ENCODE assay signal across 19 cellular contexts in the genomic region with DNA sequence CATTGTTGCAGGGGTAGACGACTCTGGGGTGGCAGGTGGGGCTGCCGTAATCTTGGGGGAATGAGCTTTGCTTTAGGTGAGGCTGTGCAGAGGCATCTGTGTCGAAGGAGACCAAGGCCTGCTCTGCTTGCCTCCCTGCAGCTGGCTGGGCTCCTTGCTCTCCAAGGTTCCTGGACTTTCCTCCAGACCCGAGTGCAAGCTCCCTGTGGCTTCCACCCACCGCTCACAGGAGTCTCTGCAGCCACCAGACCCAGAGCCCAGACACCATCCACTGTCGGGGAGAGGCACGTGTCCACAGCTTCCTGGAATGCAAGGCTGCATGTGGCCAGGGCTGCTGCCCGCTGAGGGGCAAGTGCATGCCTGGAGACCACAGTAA. TPM values are rescaled to one million over a fixed set of nuclear protein-coding genes. Genes with fewer than 3 reads are reported as not detected.
DNase-seq lines count a peak whose midpoint lies in the region; ATAC-seq, FAIRE-seq and TF ChIP-seq lines count a peak whose summit lies in the region.
"Had no signal": no experiment of that assay in that cellular context is flagged by ENCODE, and none has a peak within 500 bp of the region (broad histone marks: within the 10 kb centered on the region; RNA-seq: fewer than 3 reads in every experiment).

No MANE protein-coding gene starts in this region.

- no peaks in the 10 kb centered on the region for H3K9me2 ChIP-seq in HCT116 (ENCODE audit: insufficient read depth)

- H4K8ac ChIP-seq in H1 (ENCODE audit: extremely low read depth, insufficient read depth, low read length) = no peak overlapping the region

- H3K36me3 ChIP-seq in HCT116 (ENCODE audit: control insufficient read depth in 1 of 2, insufficient read depth in 2 of 2, low read length in 2 of 2) (no peaks in the 10 kb centered on the region), H1 (ENCODE audit: control insufficient read depth in 2 of 4, insufficient read depth in 4 of 4, low read length in 3 of 4) (no peaks in the 10 kb centered on the region), body of pancreas (replicated peaks in 1 of 2; ENCODE audit: insufficient read depth in 1 of 2, low read depth in 2 of 2) (no peaks in the 10 kb centered on the region)
- H3K36me3 ChIP-seq: BLaER1 treated with 17β-estradiol and CSF1 and Interleukin-3, amounts not matched to agents 10 nM and 100 nM; Peyer's patch had no signal

- H2AK5ac ChIP-seq in H1 (ENCODE audit: low read depth, low read length) = 0 out of 2 replicates have a peak overlapping the region, but pooled peaks have one; percentile 34

- no peak overlapping the region for H2BK20ac ChIP-seq in H1 (ENCODE audit: low read length)

- no peak overlapping the region for H4K5ac ChIP-seq in H1 (ENCODE audit: insufficient read length, low read depth, low read length)

- no peak overlapping the region; the same call in 1 of the 2 replicates for H2BK12ac ChIP-seq in H1 (ENCODE audit: low read depth, low read length)

- H3K23me2 ChIP-seq in H1 (ENCODE audit: low read depth, low read length) = no peaks in the 10 kb centered on the region; the same call in 1 of the 2 replicates

- H2BK15ac ChIP-seq in H1 (ENCODE audit: low read length) = no peak overlapping the region

- no peak for TF ChIP-seq CTCF in HCT116 (IDR thresholded peaks at IDR 0.05 in 2 of 3, conservative IDR thresholded peaks at IDR 0.05 in 1 of 3; ENCODE audit: borderline replicate concordance in 1 of 3, insufficient read depth in 1 of 3, low read depth in 2 of 3, low read length in 2 of 3)
- no peak for TF ChIP-seq CTCF in H1 (IDR thresholded peaks at IDR 0.05; ENCODE audit: control extremely low read depth in 1 of 3, insufficient read depth in 1 of 3, low read depth in 1 of 3, low read length in 3 of 3)
- TF ChIP-seq CTCF in body of pancreas (IDR thresholded peaks at IDR 0.05) = no peak

- H2BK120ac ChIP-seq in H1 (replicated peaks; ENCODE audit: low read depth, low read length) = no peak overlapping the region

- no peak overlapping the region for H3K18ac ChIP-seq in H1 (ENCODE audit: extremely low read depth, low read length)

- H3K9me3 ChIP-seq in HCT116 (ENCODE audit: control insufficient read depth in 1 of 2, insufficient read depth in 1 of 2, low read depth in 1 of 2, low read length in 2 of 2) (no peaks in the 10 kb centered on the region), H1 (ENCODE audit: insufficient read depth in 2 of 2, low read depth in 1 of 2, low read length in 1 of 2) (no peaks in the 10 kb centered on the region), body of pancreas (no peaks in the 10 kb centered on the region)
- H3K9me3 ChIP-seq: Peyer's patch had no signal

- H3K23ac ChIP-seq in H1 (ENCODE audit: insufficient read length) = no peak overlapping the region

- ATAC-seq in HCT116 (no peak), sciatic nerve (no peak), body of pancreas (no peak)

- 89% methylated on average over 8 of the region's 8 CpGs; no CpG with 5 or more reads in 1 of the 2 experiments for WGBS in H1 (ENCODE audit: extremely low coverage in 1 of 2, insufficient coverage in 1 of 2, insufficient read length in 1 of 2, insufficient replicate concordance in 2 of 2, low coverage in 1 of 2, low lambda C conversion rate in 2 of 2, missing lambda C conversion rate in 1 of 2), 2 experiments
- WGBS in body of pancreas, 2 donors = 71 to 72% methylated on average over 2 to 8 of the region's 8 CpGs

- H3K79me2 ChIP-seq in HCT116 (ENCODE audit: insufficient read depth, low read length) (no peaks in the 10 kb centered on the region), H1 (ENCODE audit: control insufficient read depth in 1 of 2, insufficient read depth in 2 of 2, low read length in 2 of 2) (no peaks in the 10 kb centered on the region)

- RAD21 ChIA-PET in HCT116 (lab: Charles Lee; ENCODE audit: low non-redundant PET in 1 of 2, low total read pairs in 2 of 2, uncharacterized antibody in 2 of 2, unreplicated experiment in 2 of 2) = no interaction called here

- H3K79me1 ChIP-seq in H1 (ENCODE audit: low read depth, low read length) = no peaks in the 10 kb centered on the region

- DNase-seq in activated effector memory CD4-positive, alpha-beta T cell treated with anti-CD3 and anti-CD28 coated beads, Interleukin-2, amount 50 U/mL, for 16 hours = peak; percentile 37
- DNase-seq in activated effector memory CD4-positive, alpha-beta T cell treated with Interleukin-2 at 50 U/mL for 16 hours = no peak
- DNase-seq in HCT116 (ENCODE audit: low read depth, low spot score) = no peak
- DNase-seq in H1 (ENCODE audit: low read depth in 1 of 2, low spot score in 2 of 2) = no peak
- peak; percentile 35 for DNase-seq in sciatic nerve (ENCODE audit: low spot score)
- no peak for DNase-seq in body of pancreas
- no peak for DNase-seq in activated CD8-positive, alpha-beta memory T cell treated with anti-CD3 and anti-CD28 coated beads, Interleukin-2, amount 50 U/mL, for 4 hours
- no peak for DNase-seq in activated CD8-positive, alpha-beta memory T cell treated with anti-CD3 and anti-CD28 coated beads for 24 hours
- DNase-seq: 8988T, DMS 273 treated with DMSO at 0.1 percent for 48 hours, GF-D8, NCI-H2081 treated with DMSO at 0.1 percent for 48 hours, NCI-H510A, SHP77 treated with DMSO at 0.1 percent for 48 hours had no signal

- BruUV-seq in HCT116 (replicated peaks; lab: Mats Ljungman, UMichigan) = no TSS peak

- no peaks in the 10 kb centered on the region for H3K27me3 ChIP-seq in HCT116 (ENCODE audit: insufficient read depth, low read length)
- no peaks in the 10 kb centered on the region; a peak in 1 of 7 replicates for H3K27me3 ChIP-seq in H1 (replicated peaks in 1 of 4; ENCODE audit: control insufficient read depth in 3 of 4, extremely low read depth in 1 of 4, insufficient read depth in 3 of 4, low read length in 3 of 4)
- no peaks in the 10 kb centered on the region for H3K27me3 ChIP-seq in body of pancreas
- H3K27me3 ChIP-seq: Peyer's patch had no signal

- TF ChIP-seq RAD21 in HCT116 (IDR thresholded peaks at IDR 0.05; ENCODE audit: low read depth) = no peak
- TF ChIP-seq RAD21 in H1 (IDR thresholded peaks at IDR 0.05 in 1 of 2, conservative IDR thresholded peaks at IDR 0.05 in 1 of 2; ENCODE audit: low read depth in 2 of 2, low read length in 2 of 2) = no peak

- TF ChIP-seq POLR2A in HCT116 (IDR thresholded peaks at IDR 0.05; ENCODE audit: borderline replicate concordance, extremely low read depth, insufficient read depth, insufficient read length) (no peak), H1 (IDR thresholded peaks at IDR 0.05; ENCODE audit: control extremely low read depth in 1 of 2, low read depth in 2 of 2, low read length in 2 of 2) (no peak), body of pancreas (IDR thresholded peaks at IDR 0.05) (no peak)

- no peak overlapping the region for H2BK5ac ChIP-seq in H1 (ENCODE audit: low read depth, low read length)

- H2AFZ ChIP-seq in HCT116 (ENCODE audit: low read depth, low read length, poor library complexity, severe bottlenecking) = no peak overlapping the region
- H2AFZ ChIP-seq in H1 (ENCODE audit: low read length) = no peak overlapping the region

- H3K4me3 ChIP-seq in HCT116 (replicated peaks in 1 of 2; ENCODE audit: low read depth in 1 of 2, low read length in 2 of 2) (no peak overlapping the region), H1 (ENCODE audit: extremely low read depth in 1 of 4, insufficient read depth in 2 of 4, low read depth in 3 of 4, low read length in 4 of 4) (no peak overlapping the region), body of pancreas (no peak overlapping the region)
- H3K4me3 ChIP-seq: BLaER1 treated with 17β-estradiol and CSF1 and Interleukin-3, amounts not matched to agents 10 nM and 100 nM; Peyer's patch had no signal

- H3K14ac ChIP-seq in H1 (ENCODE audit: insufficient read length) = no peak overlapping the region

- FAIRE-seq in H1 (lab: Jason Lieb, UNC) = no peak
- FAIRE-seq: GM12892 had no signal

- no peak for TF ChIP-seq EP300 in H1 (IDR thresholded peaks at IDR 0.05; ENCODE audit: borderline replicate concordance in 1 of 2, low read depth in 2 of 2, low read length in 2 of 2)

- POLR2A ChIA-PET in HCT116 (lab: Charles Lee) (no interaction called here), H1 (lab: Charles Lee; ENCODE audit: partially characterized antibody) (interaction anchor here (1.0 kb wide), 1 partner anchor 88 kb away, joined by 3 read pairs; no protein-coding TSS in a partner anchor)

- no peak overlapping the region for H4K91ac ChIP-seq in H1 (replicated peaks; ENCODE audit: insufficient read length, low read length)

- H3K9ac ChIP-seq in HCT116 (ENCODE audit: low read length) (no peak overlapping the region), H1 (replicated peaks in 1 of 4; ENCODE audit: extremely low read depth in 1 of 4, low read depth in 3 of 4, low read length in 3 of 4) (no peak overlapping the region; a peak in 1 of 7 replicates)
- H3K9ac ChIP-seq: BLaER1 treated with 17β-estradiol and CSF1 and Interleukin-3, amounts not matched to agents 10 nM and 100 nM; KMS-11 had no signal

- intact Hi-C loops in HCT116 (cut with micrococcal nuclease) = no loop called here
- intact Hi-C loops in sciatic nerve (cut with DNase I) = loop anchor here (10.0 kb wide), 1 partner anchor 76 kb away; no protein-coding TSS in a partner anchor
- intact Hi-C loops in body of pancreas (cut with DNase I) = no loop called here

- CTCF ChIA-PET in HCT116 (lab: Charles Lee) (interaction anchor here (1.3 kb wide), 1 partner anchor 79 kb away, joined by 6 read pairs; no protein-coding TSS in a partner anchor), H1 (lab: Charles Lee; ENCODE audit: partially characterized antibody) (interaction anchor here (0.7 to 2.4 kb wide), 16 partner anchors 10 to 465 kb away, joined by 3 to 16 read pairs (median 4); partner anchors contain the start of genes LTO1 and SMIM38)

- H3K27ac ChIP-seq in HCT116 (ENCODE audit: low read depth, low read length) (no peak overlapping the region), H1 (ENCODE audit: low read depth, low read length) (no peak overlapping the region), body of pancreas (no peak overlapping the region)
- H3K27ac ChIP-seq: BLaER1 treated with 17β-estradiol and CSF1 and Interleukin-3, amounts not matched to agents 10 nM and 100 nM; KMS-11; Peyer's patch had no signal

- H3K4me1 ChIP-seq in HCT116 (ENCODE audit: control insufficient read depth in 1 of 2, insufficient read depth in 2 of 2, low read length in 2 of 2) (peaks cover 0 to 18% of the 10 kb centered on the region in 2 experiments; a peak in 2 of 4 replicates), H1 (replicated peaks in 1 of 4; ENCODE audit: control insufficient read depth in 3 of 4, insufficient read depth in 4 of 4, low read length in 3 of 4) (no peaks in the 10 kb centered on the region), body of pancreas (no peaks in the 10 kb centered on the region)
- H3K4me1 ChIP-seq: Peyer's patch had no signal

- H3K4ac ChIP-seq in H1 (replicated peaks; ENCODE audit: insufficient read length, low read depth, low read length) = no peak overlapping the region

- H3K56ac ChIP-seq in H1 (replicated peaks; ENCODE audit: insufficient read length, low read depth, low read length) = no peak overlapping the region

- no peaks in the 10 kb centered on the region for H4K20me1 ChIP-seq in HCT116 (ENCODE audit: insufficient read depth)
- H4K20me1 ChIP-seq in H1 (replicated peaks in 1 of 2; ENCODE audit: control insufficient read depth in 1 of 2, insufficient read depth in 2 of 2, low read length in 2 of 2) = no peaks in the 10 kb centered on the region

- 0 out of 2 replicates have a peak overlapping the region, but pooled peaks have one; percentile 8 for H3K4me2 ChIP-seq in HCT116 (ENCODE audit: low read length)
- H3K4me2 ChIP-seq in H1 (ENCODE audit: insufficient read depth in 1 of 2, low read depth in 2 of 2, low read length in 2 of 2) = no peak overlapping the region
- H3K4me2 ChIP-seq: KMS-11 had no signal

RNA-seq across cellular contexts. Expression of gene SMIM38, which starts 54.9 kb away (rescaled TPM):
- total RNA-seq in HCT116 (2021; ENCODE audit: unreplicated experiment) (0.54 TPM), sciatic nerve (2.2 TPM), body of pancreas (10 to 100 TPM in 1 of 2 donors, 1 to 10 TPM in 1; 8.9 to 15.6 TPM)
- polyA plus RNA-seq in HCT116 (2012) = 0.16 and 0.26 TPM in 2 replicates
- total RNA-seq in H1 (2021; fragmentation: NEBNext Ultra II Directional; extraction: Animal tissue kit (Norgen Biotek cat#: 25700)) = 0.15 and 0.20 TPM in 2 replicates
- 0.17 TPM in 2 replicates for polyA plus RNA-seq in H1 (2011; rRNA removed)
- polyA plus RNA-seq in H1 (2011; cell fraction: cytosol; rRNA removed) = 0.13 TPM
- 1.6 TPM for polyA plus RNA-seq in H1 (2011; cell fraction: nucleus; rRNA removed)
- 0.26 to 0.81 TPM (median 0.35 TPM) in 4 replicates for polyA plus RNA-seq in H1 (2012, experiment 1 of 2)
- not detected for polyA plus RNA-seq in H1 (2012, experiment 2 of 2)
- polyA plus RNA-seq in H1 (2013, experiment 1 of 2) = 0.04 TPM
- polyA plus RNA-seq in H1 (2013, experiment 2 of 2) = 0.07 TPM
- 0.38 and 0.44 TPM in 2 replicates for polyA minus RNA-seq in H1 (2011; rRNA and poly(A)+ RNA removed)
- 0.51 TPM for polyA minus RNA-seq in H1 (2011; cell fraction: cytosol; rRNA and poly(A)+ RNA removed)
- polyA minus RNA-seq in H1 (2011; cell fraction: nucleus; rRNA and poly(A)+ RNA removed) = 0.60 TPM
- total RNA-seq: M059J had no signal

Comparison
In these comparisons a context has a peak if more than half of its experiments do, and no peak if none do; other contexts are left out.
1. DNase-seq: peak in activated effector memory CD4-positive, alpha-beta T cell treated with anti-CD3 and anti-CD28 coated beads, Interleukin-2, amount 50 U/mL, for 16 hours (single experiment) and sciatic nerve (single experiment); none in activated effector memory CD4-positive, alpha-beta T cell treated with Interleukin-2 at 50 U/mL for 16 hours (single experiment), HCT116 (single experiment), H1 (0 of 2), body of pancreas (0 of 4), activated CD8-positive, alpha-beta memory T cell treated with anti-CD3 and anti-CD28 coated beads, Interleukin-2, amount 50 U/mL, for 4 hours (single experiment) and activated CD8-positive, alpha-beta memory T cell treated with anti-CD3 and anti-CD28 coated beads for 24 hours (single experiment).